12 cellular contexts compared by ENCODE assay signal in the genomic region with DNA sequence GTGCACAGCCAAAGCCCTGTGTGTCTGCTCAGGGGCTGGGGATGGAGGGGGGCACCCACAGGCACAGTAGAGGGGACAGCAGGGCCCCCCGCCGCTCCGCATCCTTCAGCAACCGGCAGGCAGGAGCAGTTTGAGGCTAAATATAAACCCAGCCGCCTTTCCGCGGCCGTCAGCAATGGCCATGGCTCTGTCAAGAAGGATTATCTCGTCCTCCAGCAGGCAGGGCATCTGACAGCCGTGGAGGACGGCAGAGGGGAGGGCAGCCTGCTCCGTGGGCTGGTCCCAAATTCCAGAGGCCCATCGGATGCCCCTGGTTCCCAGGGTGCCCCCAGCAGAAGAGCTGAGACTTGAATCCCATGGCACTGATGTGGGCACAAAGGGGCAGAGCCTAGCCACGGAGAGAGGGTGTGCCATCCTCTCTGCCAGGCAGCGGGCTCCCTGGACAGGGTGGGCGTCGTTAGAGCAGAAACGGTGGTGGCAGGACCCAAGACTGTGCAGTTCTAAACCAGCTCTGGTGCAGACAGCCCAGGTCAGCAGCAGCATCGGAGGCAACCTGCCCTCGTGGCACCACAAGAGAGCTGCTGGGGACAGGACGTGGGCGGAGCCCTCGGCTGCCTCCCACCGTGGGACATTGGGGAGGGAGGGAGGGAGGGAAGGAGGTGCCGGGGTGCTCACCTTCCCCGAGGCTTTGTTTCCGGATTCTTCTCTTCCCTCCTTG.
DNase-seq lines count a peak whose midpoint lies in the region; ATAC-seq and TF ChIP-seq lines count a peak whose summit lies in the region.
"Had no signal": no experiment of that assay in that cellular context is flagged by ENCODE, and none has a peak within 500 bp of the region (broad histone marks: within the 10 kb centered on the region; RNA-seq: fewer than 3 reads in every experiment).

No MANE protein-coding gene starts in this region.

- peak overlapping the region; percentile 52 for H3K4me3 ChIP-seq in CD8-positive, alpha-beta T cell (ENCODE audit: low read depth, low read length)
- no peak overlapping the region for H3K4me3 ChIP-seq in SJCRH30
- peak overlapping the region; percentile 29 for H3K4me3 ChIP-seq in naive thymus-derived CD4-positive, alpha-beta T cell (ENCODE audit: low read length)
- no peak overlapping the region for H3K4me3 ChIP-seq in brain microvascular endothelial cell (ENCODE audit: low read depth, low read length)
- H3K4me3 ChIP-seq: adrenal gland, HAP-1, thoracic aorta had no signal

- no peaks in the 10 kb centered on the region for H3K36me3 Mint-ChIP-seq in CD8-positive, alpha-beta T cell
- no peaks in the 10 kb centered on the region for H3K36me3 Mint-ChIP-seq in activated naive CD8-positive, alpha-beta T cell treated with anti-CD3 and anti-CD28 coated beads for 36 hours
- H3K36me3 Mint-ChIP-seq in naive thymus-derived CD4-positive, alpha-beta T cell = no peaks in the 10 kb centered on the region

- ATAC-seq in CD8-positive, alpha-beta T cell = peak; percentile 63
- peak; percentile 54 for ATAC-seq in naive thymus-derived CD4-positive, alpha-beta T cell

- no peaks in the 10 kb centered on the region for H3K27me3 ChIP-seq in CD8-positive, alpha-beta T cell (ENCODE audit: insufficient read depth, low read length)
- H3K27me3 ChIP-seq in SJCRH30 (no peaks in the 10 kb centered on the region), brain microvascular endothelial cell (replicated peaks) (no peaks in the 10 kb centered on the region)
- H3K27me3 ChIP-seq in naive thymus-derived CD4-positive, alpha-beta T cell (ENCODE audit: control insufficient read depth in 2 of 2, insufficient read depth in 2 of 2, low read length in 2 of 2) = no peaks in the 10 kb centered on the region
- H3K27me3 ChIP-seq: adrenal gland had no signal

- H3K27ac ChIP-seq in CD8-positive, alpha-beta T cell (ENCODE audit: low read depth, low read length) = peak overlapping the region; percentile 20
- H3K27ac ChIP-seq in SJCRH30 (peak overlapping the region; percentile 29; the same call in 1 of the 2 replicates), brain microvascular endothelial cell (no peak overlapping the region)
- H3K27ac ChIP-seq in naive thymus-derived CD4-positive, alpha-beta T cell (ENCODE audit: low read depth, low read length) = peak overlapping the region; percentile 77
- H3K27ac ChIP-seq: thoracic aorta had no signal

- TF ChIP-seq CTCF in CD8-positive, alpha-beta T cell (IDR thresholded peaks at IDR 0.05) = no peak
- TF ChIP-seq CTCF in brain microvascular endothelial cell (IDR thresholded peaks at IDR 0.05; ENCODE audit: low read depth, low read length, missing control alignments) = no peak

- in situ Hi-C loops in brain microvascular endothelial cell (cut with HindIII; ENCODE audit: low pct_ligation_motif_present, low sequenced_read_pairs) = no loop called here

- no peaks in the 10 kb centered on the region for H3K9me3 Mint-ChIP-seq in CD8-positive, alpha-beta T cell
- H3K9me3 Mint-ChIP-seq in activated naive CD8-positive, alpha-beta T cell treated with anti-CD3 and anti-CD28 coated beads for 36 hours = no peaks in the 10 kb centered on the region
- no peaks in the 10 kb centered on the region for H3K9me3 Mint-ChIP-seq in naive thymus-derived CD4-positive, alpha-beta T cell

- H3K36me3 ChIP-seq in CD8-positive, alpha-beta T cell (ENCODE audit: insufficient read depth, low read length) = no peaks in the 10 kb centered on the region
- H3K36me3 ChIP-seq in SJCRH30 (no peaks in the 10 kb centered on the region), brain microvascular endothelial cell (replicated peaks) (no peaks in the 10 kb centered on the region)
- H3K36me3 ChIP-seq in naive thymus-derived CD4-positive, alpha-beta T cell (ENCODE audit: control insufficient read depth in 2 of 3, insufficient read depth in 3 of 3, low read length in 3 of 3) = no peaks in the 10 kb centered on the region
- H3K36me3 ChIP-seq: adrenal gland, HAP-1, thoracic aorta had no signal

- peak in 4 of 7 experiments; percentile 39 to 74 (median 46) for DNase-seq in CD8-positive, alpha-beta T cell
- DNase-seq in SJCRH30 = peak in 1 of 2 experiments; percentile 29
- DNase-seq in activated naive CD8-positive, alpha-beta T cell treated with anti-CD3 and anti-CD28 coated beads for 36 hours = peak; percentile 49
- peak in 7 of 9 donors; percentile 27 to 53 (median 47) for DNase-seq in naive thymus-derived CD4-positive, alpha-beta T cell
- no peak for DNase-seq in HuH-7.5 (ENCODE audit: low spot score)
- no peak for DNase-seq in amniotic stem cell (lab: John Stamatoyannopoulos, UW)
- DNase-seq in NCI-H345 (lab: John Stamatoyannopoulos, UW) = no peak
- DNase-seq in brain microvascular endothelial cell = no peak
- DNase-seq: Caco-2 had no signal

- peaks cover 63% of the 10 kb centered on the region for H3K4me1 ChIP-seq in CD8-positive, alpha-beta T cell (ENCODE audit: insufficient read depth, low read length)
- peaks cover 59% of the 10 kb centered on the region for H3K4me1 ChIP-seq in SJCRH30
- H3K4me1 ChIP-seq in naive thymus-derived CD4-positive, alpha-beta T cell (ENCODE audit: control insufficient read depth in 2 of 2, insufficient read depth in 2 of 2, low read length in 2 of 2) = peaks cover 0 to 46% of the 10 kb centered on the region in 2 donors

- peak overlapping the region; percentile 63 for H3K4me3 Mint-ChIP-seq in CD8-positive, alpha-beta T cell
- no peak overlapping the region for H3K4me3 Mint-ChIP-seq in activated naive CD8-positive, alpha-beta T cell treated with anti-CD3 and anti-CD28 coated beads for 36 hours
- peak overlapping the region; percentile 50 to 82 (median 72) for H3K4me3 Mint-ChIP-seq in naive thymus-derived CD4-positive, alpha-beta T cell

- peaks cover 55% of the 10 kb centered on the region for H3K4me1 Mint-ChIP-seq in CD8-positive, alpha-beta T cell (ENCODE audit: low read depth)
- peaks cover 36% of the 10 kb centered on the region for H3K4me1 Mint-ChIP-seq in activated naive CD8-positive, alpha-beta T cell treated with anti-CD3 and anti-CD28 coated beads for 36 hours
- H3K4me1 Mint-ChIP-seq in naive thymus-derived CD4-positive, alpha-beta T cell = peaks cover 21 to 66% (median 57%) of the 10 kb centered on the region in 7 donors

- H3K9me3 ChIP-seq in CD8-positive, alpha-beta T cell (ENCODE audit: low read length) = no peaks in the 10 kb centered on the region
- H3K9me3 ChIP-seq in SJCRH30 (replicated peaks) = no peaks in the 10 kb centered on the region
- no peaks in the 10 kb centered on the region for H3K9me3 ChIP-seq in naive thymus-derived CD4-positive, alpha-beta T cell (ENCODE audit: control insufficient read depth in 2 of 3, low read length in 3 of 3)
- H3K9me3 ChIP-seq: adrenal gland, Caco-2, HAP-1, thoracic aorta had no signal

- POLR2A ChIA-PET in CD8-positive, alpha-beta T cell (lab: Charles Lee) = interaction anchor here (1.4 kb wide), 1 partner anchor 19 kb away, joined by 5 read pairs; no protein-coding TSS in a partner anchor
- POLR2A ChIA-PET in naive thymus-derived CD4-positive, alpha-beta T cell (lab: Charles Lee) = no interaction called here

- intact Hi-C loops in CD8-positive, alpha-beta T cell (cut with DNase I, micrococcal nuclease) = loop anchor here in 1 of 2 experiments (2.0 kb wide), 1 partner anchor 24 kb away; no protein-coding TSS in a partner anchor
- intact Hi-C loops in naive thymus-derived CD4-positive, alpha-beta T cell (cut with micrococcal nuclease) = loop anchor here in 1 of 2 donors (2.0 kb wide), 1 partner anchor 244 kb away; no protein-coding TSS in a partner anchor

- H3K27ac Mint-ChIP-seq in CD8-positive, alpha-beta T cell = peak overlapping the region; percentile 85
- no peak overlapping the region for H3K27ac Mint-ChIP-seq in activated naive CD8-positive, alpha-beta T cell treated with anti-CD3 and anti-CD28 coated beads for 36 hours
- peak overlapping the region; percentile 58 to 97 (median 86) for H3K27ac Mint-ChIP-seq in naive thymus-derived CD4-positive, alpha-beta T cell

- peaks cover 3% of the 10 kb centered on the region for H3K27me3 Mint-ChIP-seq in CD8-positive, alpha-beta T cell (ENCODE audit: low read depth)
- H3K27me3 Mint-ChIP-seq in activated naive CD8-positive, alpha-beta T cell treated with anti-CD3 and anti-CD28 coated beads for 36 hours = no peaks in the 10 kb centered on the region
- H3K27me3 Mint-ChIP-seq in naive thymus-derived CD4-positive, alpha-beta T cell = peaks cover 0 to 4% (median 0%) of the 10 kb centered on the region in 5 donors

- CTCF ChIA-PET in CD8-positive, alpha-beta T cell (lab: Charles Lee) = interaction anchor here (1.3 to 10.7 kb wide), 2 partner anchors 22 to 305 kb away, joined by 3 to 103 read pairs; no protein-coding TSS in a partner anchor
- CTCF ChIA-PET in naive thymus-derived CD4-positive, alpha-beta T cell (lab: Charles Lee) = interaction anchor here (0.8 to 1.4 kb wide), 3 partner anchors 19 to 253 kb away, joined by 4 read pairs; no protein-coding TSS in a partner anchor

Comparison
In these comparisons a context has a peak if more than half of its experiments do, and no peak if none do; other contexts are left out.
1. DNase-seq: peak in CD8-positive, alpha-beta T cell (4 of 7), activated naive CD8-positive, alpha-beta T cell treated with anti-CD3 and anti-CD28 coated beads for 36 hours (single experiment) and naive thymus-derived CD4-positive, alpha-beta T cell (7 of 9); none in HuH-7.5 (single experiment), amniotic stem cell (single experiment), NCI-H345 (single experiment) and brain microvascular endothelial cell (single experiment).
2. H3K4me3 ChIP-seq: peak in CD8-positive, alpha-beta T cell (single experiment) and naive thymus-derived CD4-positive, alpha-beta T cell (single experiment); none in SJCRH30 (single experiment) and brain microvascular endothelial cell (single experiment).